10 cellular contexts compared by ENCODE assay signal in the genomic region with DNA sequence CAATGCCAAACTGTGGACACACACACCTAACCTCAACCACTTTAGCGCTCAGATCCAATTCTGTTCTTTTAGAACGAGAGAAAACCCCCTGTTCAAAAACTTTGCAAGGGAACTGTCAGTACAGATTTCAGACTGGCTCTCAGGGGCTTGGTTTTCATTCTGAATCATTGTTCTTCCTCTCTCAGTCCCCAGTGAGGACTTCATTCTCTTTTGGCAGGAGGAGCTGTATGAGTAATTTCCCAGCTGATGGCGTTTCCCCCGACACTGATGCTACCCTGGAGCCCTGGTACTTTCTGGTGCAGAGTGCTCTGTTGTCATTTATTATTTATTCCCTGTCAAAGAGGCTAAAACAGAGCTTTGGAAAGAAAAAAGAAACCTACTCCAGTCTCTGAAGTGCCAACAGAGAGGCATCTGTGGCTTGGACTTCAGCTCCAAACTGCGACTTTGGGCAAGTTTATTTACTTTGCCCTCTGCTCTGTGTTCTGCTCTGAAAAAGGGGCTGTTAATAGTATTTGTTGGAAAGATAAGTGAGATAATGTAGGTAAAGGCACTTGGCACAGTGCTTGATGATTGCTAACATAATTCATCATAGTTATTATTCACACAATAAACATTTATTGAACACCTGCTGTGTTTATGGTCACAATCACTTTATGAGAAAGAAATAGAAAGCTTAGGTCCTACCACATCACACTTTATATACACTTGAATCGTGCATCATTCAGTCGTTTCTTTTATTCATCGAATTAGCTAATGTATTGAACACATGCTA. TPM values are rescaled to one million over a fixed set of nuclear protein-coding genes. Genes with fewer than 3 reads are reported as not detected.
DNase-seq lines count a peak whose midpoint lies in the region; ATAC-seq, FAIRE-seq and TF ChIP-seq lines count a peak whose summit lies in the region.
"Had no signal": no experiment of that assay in that cellular context is flagged by ENCODE, and none has a peak within 500 bp of the region (broad histone marks: within the 10 kb centered on the region; RNA-seq: fewer than 3 reads in every experiment).

No MANE protein-coding gene starts in this region.

- H3K27ac ChIP-seq in small intestine (ENCODE audit: low read depth in 1 of 2, low read length in 1 of 2) = no peak overlapping the region
- H3K27ac ChIP-seq: parathyroid adenoma had no signal

- no peaks in the 10 kb centered on the region for H3K4me1 ChIP-seq in small intestine (ENCODE audit: control insufficient read depth in 2 of 2, insufficient read depth in 1 of 2, low read depth in 1 of 2, low read length in 1 of 2)
- H3K4me1 ChIP-seq: parathyroid adenoma had no signal

- H3K36me3 Mint-ChIP-seq in activated CD4-positive, alpha-beta T cell treated with anti-CD3 and anti-CD28 coated beads for 36 hours (ENCODE audit: low read depth) = peaks cover 52% of the 10 kb centered on the region

- intact Hi-C loops in activated CD4-positive, alpha-beta T cell treated with anti-CD3 and anti-CD28 coated beads for 36 hours (cut with DNase I, micrococcal nuclease) = no loop called here

- H3K4me3 ChIP-seq in choroid plexus epithelial cell (ENCODE audit: low read depth, low read length) (no peak overlapping the region), small intestine (ENCODE audit: low read depth in 1 of 2, low read length in 2 of 2) (no peak overlapping the region)

- ATAC-seq in activated CD4-positive, alpha-beta T cell treated with anti-CD3 and anti-CD28 coated beads for 36 hours = peak; percentile 71
- ATAC-seq in HG03039 (IDR thresholded peaks at IDR 0.05; ENCODE audit: unreplicated experiment) = peak; percentile 50

- no peaks in the 10 kb centered on the region for H3K9me3 ChIP-seq in small intestine (ENCODE audit: control insufficient read depth, low read depth)

- TF ChIP-seq CTCF in choroid plexus epithelial cell (conservative IDR thresholded peaks at IDR 0.05; ENCODE audit: low read depth, low read length) = no peak

- no peaks in the 10 kb centered on the region for H3K27me3 Mint-ChIP-seq in activated CD4-positive, alpha-beta T cell treated with anti-CD3 and anti-CD28 coated beads for 36 hours

- no peaks in the 10 kb centered on the region for H3K27me3 ChIP-seq in small intestine (ENCODE audit: control insufficient read depth in 2 of 2, insufficient read depth in 2 of 2, low read length in 2 of 2)

- peak; percentile 13 for DNase-seq in activated CD4-positive, alpha-beta T cell treated with anti-CD3 and anti-CD28 coated beads for 36 hours
- no peak for DNase-seq in activated CD4-positive, alpha-beta T cell treated with anti-CD3 and anti-CD28 coated beads for 1 hour
- peak; percentile 71 for DNase-seq in choroid plexus epithelial cell (ENCODE audit: low read depth)
- DNase-seq in small intestine = peak; percentile 55
- no peak for DNase-seq in SIG-M5 treated with dmso at 0.1 percent for 504 hours (lab: John Stamatoyannopoulos, UW; ENCODE audit: unreplicated experiment)
- DNase-seq in NCI-H2081 treated with DMSO at 0.1 percent for 48 hours (lab: John Stamatoyannopoulos, UW) = no peak
- DNase-seq in UCSD-AML1 (lab: John Stamatoyannopoulos, UW; ENCODE audit: unreplicated experiment) = no peak

- H3K36me3 ChIP-seq in small intestine (ENCODE audit: control insufficient read depth in 2 of 2, insufficient read depth in 2 of 2, low read length in 2 of 2) = peaks cover 27 to 30% of the 10 kb centered on the region in 2 donors

- CTCF ChIA-PET in activated CD4-positive, alpha-beta T cell treated with anti-CD3 and anti-CD28 coated beads for 36 hours (lab: Charles Lee) = interaction anchor here (0.6 to 1.5 kb wide), 6 partner anchors 8 to 137 kb away, joined by 3 to 5 read pairs (median 3); no protein-coding TSS in a partner anchor

- WGBS in small intestine, 3 donors = 14 to 52% (median 30%) methylated on average over 8 of the region's 8 CpGs

- H3K4me3 Mint-ChIP-seq in activated CD4-positive, alpha-beta T cell treated with anti-CD3 and anti-CD28 coated beads for 36 hours = no peak overlapping the region

- no peaks in the 10 kb centered on the region for H3K9me3 Mint-ChIP-seq in activated CD4-positive, alpha-beta T cell treated with anti-CD3 and anti-CD28 coated beads for 36 hours (ENCODE audit: low read depth)

- no peak overlapping the region for H3K27ac Mint-ChIP-seq in activated CD4-positive, alpha-beta T cell treated with anti-CD3 and anti-CD28 coated beads for 36 hours

- FAIRE-seq in small intestine (lab: Jason Lieb, UNC) = no peak
- FAIRE-seq: A204.1 had no signal

- POLR2A ChIA-PET in activated CD4-positive, alpha-beta T cell treated with anti-CD3 and anti-CD28 coated beads for 36 hours (lab: Charles Lee) = no interaction called here

- H3K4me1 Mint-ChIP-seq in activated CD4-positive, alpha-beta T cell treated with anti-CD3 and anti-CD28 coated beads for 36 hours = peaks cover 8% of the 10 kb centered on the region

RNA-seq across cellular contexts. Expression of a gene that starts 28.3 kb away (rescaled TPM):
- total RNA-seq in activated CD4-positive, alpha-beta T cell treated with anti-CD3 and anti-CD28 coated beads for 36 hours = 1 to 10 TPM; 2.9 to 3.3 TPM
- 1 to 10 TPM; 1.3 to 6.9 (median 2.2) TPM for polyA plus RNA-seq in small intestine

RNA-seq across cellular contexts. Expression of a gene that starts 34.0 kb away (rescaled TPM):
- 10 to 100 TPM; 42.6 to 46.9 TPM for total RNA-seq in activated CD4-positive, alpha-beta T cell treated with anti-CD3 and anti-CD28 coated beads for 36 hours
- polyA plus RNA-seq in small intestine = 10 to 100 TPM; 21.6 to 33.8 (median 27.3) TPM

Comparison
In these comparisons a context has a peak if more than half of its experiments do, and no peak if none do; other contexts are left out.
1. DNase-seq: peak in activated CD4-positive, alpha-beta T cell treated with anti-CD3 and anti-CD28 coated beads for 36 hours (single experiment), choroid plexus epithelial cell (single experiment) and small intestine (single experiment); none in activated CD4-positive, alpha-beta T cell treated with anti-CD3 and anti-CD28 coated beads for 1 hour (single experiment), SIG-M5 treated with dmso at 0.1 percent for 504 hours (single experiment), NCI-H2081 treated with DMSO at 0.1 percent for 48 hours (single experiment) and UCSD-AML1 (single experiment).